ENCODE assay signal across 19 cellular contexts in genomic region chr10:3310016-3310415, GRCh38.
"Had no signal": no experiment of that assay in that cellular context is flagged by ENCODE, and none has a peak within 500 bp of the region (broad histone marks: within the 10 kb centered on the region; RNA-seq: fewer than 3 reads in every experiment).

No MANE protein-coding gene starts in this region.

- DNase-seq: immature natural killer cell; left ventricle myocardium inferior; mesendoderm; naive B cell; natural killer cell; nephron progenitor cell; ovary; retina; right cardiac atrium; spleen; stimulated activated CD4-positive, alpha-beta T cell treated with anti-CD3 and anti-CD28 coated beads, Interleukin-4, amount 100 ng/mL, for 24 hours; stimulated activated naive CD4-positive, alpha-beta T cell; tibial artery; trophoblast cell; upper lobe of right lung had no signal

- H3K27ac ChIP-seq: left ventricle myocardium inferior, ovary, skin epidermis, spleen, suprapubic skin, thoracic aorta, tibial artery, upper lobe of right lung had no signal

- H3K4me1 ChIP-seq: left ventricle myocardium inferior, spleen, suprapubic skin, tibial artery, upper lobe of right lung had no signal

- H3K36me3 ChIP-seq: left ventricle myocardium inferior, ovary, spleen, suprapubic skin, thoracic aorta, tibial artery, upper lobe of right lung had no signal

- H3K9me3 ChIP-seq: ovary, thoracic aorta, tibial artery, upper lobe of right lung had no signal

- H3K27me3 ChIP-seq: ovary, tibial artery, upper lobe of right lung had no signal

- H3K4me3 ChIP-seq: left ventricle myocardium inferior, lung, ovary, skin epidermis, spleen, suprapubic skin, thoracic aorta, tibial artery, upper lobe of right lung had no signal
